Comparison of ENCODE assay signal across 8 cellular contexts in the genomic region with DNA sequence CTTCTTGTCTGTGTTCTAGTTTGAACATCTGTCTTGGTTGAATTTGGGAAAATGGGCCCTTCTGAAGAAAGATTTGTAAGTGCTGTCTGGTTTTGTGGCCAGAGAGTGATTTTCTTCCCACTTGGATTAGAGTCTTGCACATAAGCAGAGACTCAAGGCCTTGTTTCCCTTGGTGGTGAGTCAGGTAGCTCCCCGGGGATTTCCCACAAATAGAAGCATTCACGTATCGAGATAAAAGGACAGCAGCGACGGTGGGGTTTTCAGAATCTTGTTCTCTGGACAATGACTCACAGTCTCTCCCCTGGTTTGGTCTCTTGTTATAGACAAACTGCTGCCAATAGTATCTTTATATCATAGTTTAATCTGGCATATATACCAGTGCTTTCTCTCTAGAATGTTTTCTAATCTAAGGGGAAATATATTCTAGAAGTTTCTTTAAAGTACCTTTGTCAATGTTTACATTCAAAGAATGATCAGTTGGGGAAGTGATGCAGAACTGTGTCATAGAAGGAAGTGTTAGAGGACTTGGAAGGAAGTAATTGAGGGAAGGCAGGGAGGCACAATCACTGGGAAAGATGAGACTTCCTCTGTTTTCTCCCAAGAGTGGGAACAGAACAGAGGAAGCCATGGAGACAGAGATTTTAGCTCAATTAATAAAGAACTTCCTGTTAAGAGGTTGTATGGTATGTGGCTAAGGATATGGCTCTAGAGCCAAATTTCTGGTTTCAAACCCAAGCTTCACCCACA. TPM values are rescaled to one million over a fixed set of nuclear protein-coding genes. Genes with fewer than 3 reads are reported as not detected.
DNase-seq lines count a peak whose midpoint lies in the region; ATAC-seq and TF ChIP-seq lines count a peak whose summit lies in the region.

No MANE protein-coding gene starts in this region.

- CTCF ChIA-PET in activated CD4-positive, alpha-beta memory T cell treated with anti-CD3 and anti-CD28 coated beads for 36 hours (lab: Charles Lee): interaction anchor here (0.7 to 8.8 kb wide), 7 partner anchors 14 to 75 kb away, joined by 3 to 104 read pairs (median 6); a partner anchor contains a TSS

- H3K4me1 ChIP-seq in foreskin keratinocyte: peaks cover 14% of the 10 kb centered on the region

- ATAC-seq in foreskin keratinocyte (peak; percentile 90), GM21360 (IDR thresholded peaks at IDR 0.05; ENCODE audit: unreplicated experiment) (no peak), HG02610 (IDR thresholded peaks at IDR 0.05; ENCODE audit: unreplicated experiment) (no peak), GM21576 (IDR thresholded peaks at IDR 0.05; ENCODE audit: unreplicated experiment) (no peak)

- no peak for TF ChIP-seq CTCF in foreskin keratinocyte (conservative IDR thresholded peaks at IDR 0.05)

- DNase-seq in HCEC 1CT (peak; percentile 81), foreskin keratinocyte (peak; percentile 84 to 92)
- DNase-seq in activated CD4-positive, alpha-beta memory T cell treated with anti-CD3 and anti-CD28 coated beads for 36 hours: peak; percentile 79
- DNase-seq in stimulated activated CD4-positive, alpha-beta T cell treated with anti-CD3 and anti-CD28 coated beads, Interleukin-4, amount 100 ng/mL, for 24 hours: peak; percentile 65
- no peak for DNase-seq in NK-92 treated with Interleukin-12 subunit alpha and Interleukin-12 subunit beta, amount 100 ng/mL, for 24 hours (lab: John Stamatoyannopoulos, UW)

- H3K36me3 Mint-ChIP-seq in activated CD4-positive, alpha-beta memory T cell treated with anti-CD3 and anti-CD28 coated beads for 36 hours: peaks cover 55% of the 10 kb centered on the region

- intact Hi-C loops in activated CD4-positive, alpha-beta memory T cell treated with anti-CD3 and anti-CD28 coated beads for 36 hours (cut with micrococcal nuclease): loop anchor here (5.0 kb wide), 1 partner anchor 52 kb away; a partner anchor contains a TSS

- H3K4me3 Mint-ChIP-seq in activated CD4-positive, alpha-beta memory T cell treated with anti-CD3 and anti-CD28 coated beads for 36 hours: no peak overlapping the region

- H3K9me3 Mint-ChIP-seq in activated CD4-positive, alpha-beta memory T cell treated with anti-CD3 and anti-CD28 coated beads for 36 hours: no peaks in the 10 kb centered on the region

- H3K27ac Mint-ChIP-seq in activated CD4-positive, alpha-beta memory T cell treated with anti-CD3 and anti-CD28 coated beads for 36 hours: peak overlapping the region; percentile 83

- peaks cover 25% of the 10 kb centered on the region for H3K4me1 Mint-ChIP-seq in activated CD4-positive, alpha-beta memory T cell treated with anti-CD3 and anti-CD28 coated beads for 36 hours (ENCODE audit: low read depth)

- peak overlapping the region; percentile 94 for H3K27ac ChIP-seq in foreskin keratinocyte

- no peaks in the 10 kb centered on the region for H3K27me3 ChIP-seq in foreskin keratinocyte

- POLR2A ChIA-PET in activated CD4-positive, alpha-beta memory T cell treated with anti-CD3 and anti-CD28 coated beads for 36 hours (lab: Charles Lee): interaction anchor here (0.6 to 2.5 kb wide), 5 partner anchors 18 to 224 kb away, joined by 3 to 11 read pairs (median 3); a partner anchor contains a TSS

- H3K27me3 Mint-ChIP-seq in activated CD4-positive, alpha-beta memory T cell treated with anti-CD3 and anti-CD28 coated beads for 36 hours: no peaks in the 10 kb centered on the region

RNA-seq across cellular contexts. Expression of a gene that starts 18.1 kb away (rescaled TPM):
- total RNA-seq in activated CD4-positive, alpha-beta memory T cell treated with anti-CD3 and anti-CD28 coated beads for 36 hours: 10 to 100 TPM; 62.9 to 66.9 TPM
- total RNA-seq in foreskin keratinocyte: 30.6 and 30.8 TPM in 2 replicates
- 39.8 and 42.7 TPM in 2 replicates for polyA plus RNA-seq in foreskin keratinocyte

RNA-seq across cellular contexts. Expression of a gene that starts 34.8 kb away (rescaled TPM):
- total RNA-seq in activated CD4-positive, alpha-beta memory T cell treated with anti-CD3 and anti-CD28 coated beads for 36 hours: under 1 TPM in 1 of 2 experiments, not detected in 1; 0.26 TPM
- total RNA-seq in foreskin keratinocyte: 20.3 and 22.2 TPM in 2 replicates
- 26.2 and 31.5 TPM in 2 replicates for polyA plus RNA-seq in foreskin keratinocyte

RNA-seq across cellular contexts. Expression of a gene that starts 53.8 kb away (rescaled TPM):
- total RNA-seq in activated CD4-positive, alpha-beta memory T cell treated with anti-CD3 and anti-CD28 coated beads for 36 hours: 10 to 100 TPM; 68.7 to 71.6 TPM
- total RNA-seq in foreskin keratinocyte: 29.1 and 31.7 TPM in 2 replicates
- 38.0 and 38.7 TPM in 2 replicates for polyA plus RNA-seq in foreskin keratinocyte

Comparison
In these comparisons a context has a peak if more than half of its experiments do, and no peak if none do; other contexts are left out.
1. RNA of a gene that starts 34.8 kb away (total RNA-seq): 20.3 to 22.2 TPM in foreskin keratinocyte; 0.26 TPM in activated CD4-positive, alpha-beta memory T cell treated with anti-CD3 and anti-CD28 coated beads for 36 hours; every median in the first group is over 10 times any median in the second.